Comparison of ENCODE assay signal across 24 cellular contexts in the genomic region with DNA sequence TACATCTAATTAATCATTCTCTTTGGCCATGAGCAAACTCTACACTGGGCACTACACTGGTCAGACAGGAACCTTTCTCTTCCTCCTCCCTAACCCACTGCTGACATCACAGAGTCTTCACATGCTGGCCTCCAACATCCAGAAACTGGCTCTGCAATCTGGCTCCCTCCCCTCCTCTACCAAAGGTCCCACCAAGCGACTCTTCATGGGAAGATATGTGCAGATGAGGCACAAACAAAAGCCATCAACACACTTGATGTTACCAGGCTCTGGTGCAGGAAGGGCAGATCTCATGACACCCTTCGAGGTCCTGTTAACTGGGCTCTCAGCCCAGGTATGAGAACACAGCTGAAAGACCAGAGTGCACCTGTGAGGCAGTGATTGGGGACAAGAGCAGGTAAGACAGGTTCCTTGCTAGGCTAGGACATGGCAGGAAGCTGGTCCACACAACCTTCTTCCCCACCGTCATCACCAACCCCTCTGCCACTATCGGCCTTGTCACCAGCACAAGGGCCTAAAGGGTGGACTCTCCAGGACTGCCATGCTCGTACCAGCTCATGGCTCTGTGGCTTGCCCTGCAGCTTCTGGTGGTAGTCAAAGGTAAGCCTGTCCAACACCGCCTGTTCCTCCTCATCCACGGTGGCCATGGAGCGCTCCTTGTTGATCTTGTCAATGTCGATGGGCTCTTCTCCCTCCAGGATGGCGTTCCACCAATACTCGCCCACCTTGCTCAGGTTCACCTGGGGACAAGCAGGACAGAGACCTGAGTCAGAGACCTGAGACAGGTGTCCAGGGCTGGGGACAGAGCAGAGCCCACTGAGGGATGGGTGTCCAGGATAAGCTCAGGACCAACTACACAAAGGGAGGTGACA.
DNase-seq lines count a peak whose midpoint lies in the region; ATAC-seq and TF ChIP-seq lines count a peak whose summit lies in the region.
"Had no signal": no experiment of that assay in that cellular context is flagged by ENCODE, and none has a peak within 500 bp of the region (broad histone marks: within the 10 kb centered on the region; RNA-seq: fewer than 3 reads in every experiment).

No MANE protein-coding gene starts in this region.

- H3K27ac ChIP-seq in esophagus squamous epithelium: no peak overlapping the region
- H3K27ac ChIP-seq: BLaER1 treated with 17β-estradiol and CSF1 and Interleukin-3, amounts not matched to agents 10 nM and 100 nM; epithelial cell of prostate; ovary; PC-9; upper lobe of right lung had no signal

- no peaks in the 10 kb centered on the region for H3K9me3 ChIP-seq in esophagus squamous epithelium
- H3K9me3 ChIP-seq: BLaER1 treated with 17β-estradiol and CSF1 and Interleukin-3, amounts not matched to agents 10 nM and 100 nM; Caco-2; ovary; upper lobe of right lung had no signal

- H3K36me3 Mint-ChIP-seq in type B pancreatic cell: peaks cover 4% of the 10 kb centered on the region

- ATAC-seq in Right ventricle myocardium inferior: no peak
- ATAC-seq in GM18519 (IDR thresholded peaks at IDR 0.05; ENCODE audit: low FRiP score, unreplicated experiment): no peak
- ATAC-seq: activated CD8-positive, alpha-beta T cell treated with anti-CD3 and anti-CD28 coated beads, Interleukin-2, amount 10 ng/mL, durations not matched to agents 7 days and 5 days; K562; upper lobe of right lung had no signal

- intact Hi-C loops in cardiac septum (cut with DNase I) (no loop called here), Right ventricle myocardium inferior (cut with DNase I) (no loop called here), esophagus squamous epithelium (cut with DNase I) (no loop called here)

- H3K27me3 ChIP-seq in esophagus squamous epithelium: no peaks in the 10 kb centered on the region
- H3K27me3 ChIP-seq: BLaER1 treated with 17β-estradiol and CSF1 and Interleukin-3, amounts not matched to agents 10 nM and 100 nM; ovary; upper lobe of right lung had no signal

- 60 to 90% methylated on average over 1 to 5 of the region's 11 CpGs for WGBS in esophagus squamous epithelium, 2 donors

- no peaks in the 10 kb centered on the region for H3K9me3 Mint-ChIP-seq in type B pancreatic cell
- H3K9me3 Mint-ChIP-seq: activated naive CD8-positive, alpha-beta T cell treated with anti-CD3 and anti-CD28 coated beads for 36 hours; nephron had no signal

- no peaks in the 10 kb centered on the region for H3K4me1 Mint-ChIP-seq in type B pancreatic cell (ENCODE audit: unreplicated experiment)
- H3K4me1 Mint-ChIP-seq: activated naive CD8-positive, alpha-beta T cell treated with anti-CD3 and anti-CD28 coated beads for 36 hours had no signal

- TF ChIP-seq CTCF in type B pancreatic cell (conservative IDR thresholded peaks at IDR 0.05) (no peak), esophagus squamous epithelium (IDR thresholded peaks at IDR 0.05) (no peak)

- H3K4me3 ChIP-seq in esophagus squamous epithelium: no peak overlapping the region
- H3K4me3 ChIP-seq: BLaER1 treated with 17β-estradiol and CSF1 and Interleukin-3, amounts not matched to agents 10 nM and 100 nM; K562; ovary; PC-9; upper lobe of right lung had no signal

- H3K27ac Mint-ChIP-seq in type B pancreatic cell: no peak overlapping the region
- H3K27ac Mint-ChIP-seq: activated CD8-positive, alpha-beta T cell treated with anti-CD3 and anti-CD28 coated beads, Interleukin-2, amount 10 ng/mL, durations not matched to agents 7 days and 5 days; activated naive CD8-positive, alpha-beta T cell treated with anti-CD3 and anti-CD28 coated beads for 36 hours; nephron had no signal

- H3K36me3 ChIP-seq in esophagus squamous epithelium: peaks cover 12 to 98% (median 18%) of the 10 kb centered on the region in 3 donors
- H3K36me3 ChIP-seq: ovary had no signal

- no peaks in the 10 kb centered on the region for H3K4me1 ChIP-seq in esophagus squamous epithelium
- H3K4me1 ChIP-seq: BLaER1 treated with 17β-estradiol and CSF1 and Interleukin-3, amounts not matched to agents 10 nM and 100 nM; Caco-2 had no signal

- no peaks in the 10 kb centered on the region for H3K27me3 Mint-ChIP-seq in type B pancreatic cell
- H3K27me3 Mint-ChIP-seq: activated naive CD8-positive, alpha-beta T cell treated with anti-CD3 and anti-CD28 coated beads for 36 hours had no signal

- H3K4me3 Mint-ChIP-seq in type B pancreatic cell: no peak overlapping the region
- H3K4me3 Mint-ChIP-seq: activated CD8-positive, alpha-beta T cell treated with anti-CD3 and anti-CD28 coated beads, Interleukin-2, amount 10 ng/mL, durations not matched to agents 7 days and 5 days; activated naive CD8-positive, alpha-beta T cell treated with anti-CD3 and anti-CD28 coated beads for 36 hours; nephron had no signal

- DNase-seq in cardiac septum (ENCODE audit: low spot score) (peak; percentile 76), Right ventricle myocardium inferior (ENCODE audit: missing footprints) (no peak), NCI-H510A (lab: John Stamatoyannopoulos, UW) (peak; percentile 13), islet precursor cell (peak; percentile 46), type B pancreatic cell (ENCODE audit: extremely low spot score, unreplicated experiment) (peak; percentile 51), NCI-H524 treated with DMSO at 0.1 percent for 48 hours (lab: John Stamatoyannopoulos, UW) (no peak), esophagus squamous epithelium (lab: John Stamatoyannopoulos, UW) (no peak)
- DNase-seq: activated CD4-positive, alpha-beta T cell treated with anti-CD3 and anti-CD28 coated beads for 1 hour; activated CD8-positive, alpha-beta T cell treated with anti-CD3 and anti-CD28 coated beads, Interleukin-2, amount 10 ng/mL, durations not matched to agents 7 days and 5 days; activated naive CD8-positive, alpha-beta T cell treated with anti-CD3 and anti-CD28 coated beads for 36 hours; Caco-2; midbrain; NCI-H2107; PC-9; retina; Right ventricle myocardium superior; stimulated activated CD4-positive, alpha-beta T cell treated with anti-CD3 and anti-CD28 coated beads, Interleukin-2, amount 100 ng/mL, for 24 hours; upper lobe of right lung had no signal

- no peak for TF ChIP-seq POLR2A in esophagus squamous epithelium (IDR thresholded peaks at IDR 0.05)

Comparison
In these comparisons a context has a peak if more than half of its experiments do, and no peak if none do; other contexts are left out.
1. DNase-seq: peak in cardiac septum (single experiment), NCI-H510A (single experiment), islet precursor cell (single experiment) and type B pancreatic cell (single experiment); none in Right ventricle myocardium inferior (single experiment), NCI-H524 treated with DMSO at 0.1 percent for 48 hours (single experiment) and esophagus squamous epithelium (single experiment).